8 cellular contexts compared by ENCODE assay signal in genomic region chr12:26317942-26318565, GRCh38.
DNase-seq lines count a peak whose midpoint lies in the region; ATAC-seq and TF ChIP-seq lines count a peak whose summit lies in the region.

No MANE protein-coding gene starts in this region.

- H3K9me3 ChIP-seq in neural progenitor cell (ENCODE audit: low read depth) = no peaks in the 10 kb centered on the region
- H3K9me3 ChIP-seq in BE2C = no peaks in the 10 kb centered on the region
- H3K9me3 ChIP-seq in transverse colon = peaks cover 0 to 5% of the 10 kb centered on the region in 2 donors

- DNase-seq in neural progenitor cell (ENCODE audit: low spot score) (no peak), NCI-H345 (lab: John Stamatoyannopoulos, UW) (no peak), BE2C (no peak), transverse colon (no peak)
- no peak for DNase-seq in activated CD4-positive, alpha-beta T cell treated with anti-CD3 and anti-CD28 coated beads for 1 hour

- H3K4me1 Mint-ChIP-seq in neural progenitor cell = peaks cover 16% of the 10 kb centered on the region

- ATAC-seq in GM18868 (IDR thresholded peaks at IDR 0.05; ENCODE audit: unreplicated experiment) (peak; percentile 75), HG02870 (IDR thresholded peaks at IDR 0.05; ENCODE audit: unreplicated experiment) (peak; percentile 78), SK-N-SH treated with all-trans-retinoic acid at 6 μM for 48 hours (peak; percentile 92)

- no peaks in the 10 kb centered on the region for H4K20me1 ChIP-seq in neural progenitor cell (ENCODE audit: low read depth)

- intact Hi-C loops in transverse colon (cut with DNase I; ENCODE audit: low total_unique reads) = no loop called here

- no peak overlapping the region for H3K4me2 ChIP-seq in neural progenitor cell

- no peaks in the 10 kb centered on the region for H3F3A ChIP-seq in neural progenitor cell (ENCODE audit: low read depth)

- no peak overlapping the region for H3K4me3 ChIP-seq in neural progenitor cell
- no peak overlapping the region for H3K4me3 ChIP-seq in BE2C (ENCODE audit: low read depth, low read length)
- no peak overlapping the region for H3K4me3 ChIP-seq in transverse colon

- in situ Hi-C loops in transverse colon (cut with MboI; ENCODE audit: low pct_ligation_motif_present in 1 of 4, low pct_unique_long_range_greater_than_20kb in 1 of 4, low sequenced_read_pairs in 3 of 4) = no loop called here

- TF ChIP-seq CTCF in neural progenitor cell (IDR thresholded peaks at IDR 0.05) = no peak
- TF ChIP-seq CTCF in BE2C (IDR thresholded peaks at IDR 0.05; ENCODE audit: low read depth, low read length) = no peak
- no peak for TF ChIP-seq CTCF in transverse colon (IDR thresholded peaks at IDR 0.05)

- no peak for TF ChIP-seq EP300 in transverse colon (IDR thresholded peaks at IDR 0.05; ENCODE audit: low read depth)

- peaks cover 3% of the 10 kb centered on the region for H3K36me3 Mint-ChIP-seq in neural progenitor cell

- H3K27me3 Mint-ChIP-seq in neural progenitor cell (ENCODE audit: insufficient read depth, low read depth) = peaks cover 2% of the 10 kb centered on the region

- peaks cover 18% of the 10 kb centered on the region for H3K9me3 Mint-ChIP-seq in neural progenitor cell

- H3K27ac ChIP-seq in neural progenitor cell = no peak overlapping the region
- peak overlapping the region in 1 of 4 donors; percentile 4 for H3K27ac ChIP-seq in transverse colon

- no peak for TF ChIP-seq POLR2A in transverse colon (IDR thresholded peaks at IDR 0.05)

- no peak overlapping the region for H3K4me3 Mint-ChIP-seq in neural progenitor cell

- H3K9ac ChIP-seq in neural progenitor cell = no peak overlapping the region

- H3K4me1 ChIP-seq in neural progenitor cell = no peaks in the 10 kb centered on the region
- no peaks in the 10 kb centered on the region; the same call in 1 of the 2 replicates for H3K4me1 ChIP-seq in BE2C
- peaks cover 0 to 4% (median 0%) of the 10 kb centered on the region in 4 donors for H3K4me1 ChIP-seq in transverse colon

- H3K36me3 ChIP-seq in neural progenitor cell = no peaks in the 10 kb centered on the region
- no peaks in the 10 kb centered on the region for H3K36me3 ChIP-seq in BE2C
- H3K36me3 ChIP-seq in transverse colon = no peaks in the 10 kb centered on the region

- H3K27me3 ChIP-seq in neural progenitor cell = no peaks in the 10 kb centered on the region
- no peaks in the 10 kb centered on the region for H3K27me3 ChIP-seq in BE2C
- no peaks in the 10 kb centered on the region for H3K27me3 ChIP-seq in transverse colon

- H3K27ac Mint-ChIP-seq in neural progenitor cell = peak overlapping the region; percentile 57

- no peaks in the 10 kb centered on the region for H3K79me2 ChIP-seq in neural progenitor cell (ENCODE audit: low read depth)

- H2AFZ ChIP-seq in neural progenitor cell (replicated peaks) = no peak overlapping the region

TF ChIP-seq in SK-N-SH treated with all-trans-retinoic acid at 6 μM for 48 hours, 23 proteins besides CTCF, POLR2A, EP300 and RAD21:
- no peak for TF ChIP-seq BACH2 (CRISPR knock-in tag; IDR thresholded peaks at IDR 0.05; ENCODE audit: borderline replicate concordance)
- TF ChIP-seq ISL1 (CRISPR knock-in tag; IDR thresholded peaks at IDR 0.05) = no peak
